ENCODE assay signal across 1 cellular context in the genomic region with DNA sequence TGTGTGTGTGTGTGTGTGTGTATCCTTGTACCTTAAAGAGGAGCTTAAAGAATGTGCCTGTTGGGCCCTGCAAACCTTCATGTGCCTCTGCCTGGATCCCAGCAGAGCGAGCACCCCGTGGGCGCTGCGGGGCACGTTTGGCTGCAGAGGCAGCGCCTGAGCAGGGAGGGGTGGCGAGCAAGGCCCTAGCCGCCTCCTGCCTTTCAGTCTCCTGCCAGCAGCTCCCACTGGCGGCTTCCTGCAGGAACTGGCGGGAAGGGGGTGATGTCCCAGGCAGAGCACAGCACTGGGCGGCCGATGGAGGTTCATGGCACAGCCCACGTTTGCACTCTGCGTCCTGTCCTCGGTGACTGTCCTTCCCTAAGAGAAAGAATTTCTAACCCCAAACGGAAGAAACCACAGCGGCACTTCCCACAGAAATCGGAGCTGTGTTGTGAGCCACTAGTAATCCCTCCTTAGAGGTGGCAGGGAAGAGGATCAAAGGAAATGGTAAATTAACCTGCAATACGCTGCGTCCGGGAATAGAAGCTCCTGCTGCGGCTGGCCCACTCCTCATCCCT.
A peak's percentile ranks its signal among the peaks of the same experiment; 100 is the strongest.
TF ChIP-seq lines count a peak whose summit lies in the region.

No MANE protein-coding gene starts in this region.

TF ChIP-seq in HepG2, 621 proteins besides CTCF, POLR2A, EP300 and RAD21 (continued from another document and continues in another):
- TF ChIP-seq MBD4 (IDR thresholded peaks at IDR 0.05; ENCODE audit: borderline replicate concordance, low read length) (no peak), KDM5B (CRISPR knock-in tag; IDR thresholded peaks at IDR 0.05; ENCODE audit: borderline replicate concordance) (no peak; the same call in 1 of the 2 replicates), LRRFIP1 (CRISPR knock-in tag; conservative IDR thresholded peaks at IDR 0.05) (no peak), GTF2F1 (IDR thresholded peaks at IDR 0.05; ENCODE audit: low read length) (no peak), JUNB (CRISPR knock-in tag; IDR thresholded peaks at IDR 0.05; ENCODE audit: borderline replicate concordance) (no peak), SALL1 (CRISPR knock-in tag; IDR thresholded peaks at IDR 0.05) (peak; percentile 76), IRX3 (CRISPR knock-in tag; IDR thresholded peaks at IDR 0.05; ENCODE audit: borderline replicate concordance, low read depth) (no peak), HNF4G (IDR thresholded peaks at IDR 0.05; ENCODE audit: borderline replicate concordance, low read depth, low read length) (no peak), HNF4G (CRISPR knock-in tag; IDR thresholded peaks at IDR 0.05; ENCODE audit: borderline replicate concordance, low read depth) (peak; percentile 69; the same call in 1 of the 2 replicates), ZNF552 (CRISPR knock-in tag; IDR thresholded peaks at IDR 0.05; ENCODE audit: borderline replicate concordance) (no peak), MXI1 (IDR thresholded peaks at IDR 0.05; ENCODE audit: borderline replicate concordance, low read depth, low read length) (peak; percentile 69; the same call in 1 of the 3 replicates), ZNF570 (CRISPR knock-in tag; IDR thresholded peaks at IDR 0.05; ENCODE audit: borderline replicate concordance) (no peak), TP53 (CRISPR knock-in tag; conservative IDR thresholded peaks at IDR 0.05) (no peak), ATF7-NPFF (CRISPR knock-in tag; IDR thresholded peaks at IDR 0.05; ENCODE audit: low read depth) (no peak), SOX13 (IDR thresholded peaks at IDR 0.05) (no peak), SOX13 (CRISPR knock-in tag; conservative IDR thresholded peaks at IDR 0.05 in 1 of 2, IDR thresholded peaks at IDR 0.05 in 1 of 2) (peak in 1 of 2 experiments; percentile 36; a peak in 1 of 4 replicates), RXRA (CRISPR knock-in tag; IDR thresholded peaks at IDR 0.05) (0 out of 2 replicates have a peak, but pooled peaks have one; percentile 24), ZNF331 (CRISPR knock-in tag; IDR thresholded peaks at IDR 0.05) (peak; percentile 84; the same call in 1 of the 2 replicates), CREBL2 (CRISPR knock-in tag; IDR thresholded peaks at IDR 0.05; ENCODE audit: borderline replicate concordance) (no peak; the same call in 1 of the 2 replicates), MYC (CRISPR knock-in tag; IDR thresholded peaks at IDR 0.05; ENCODE audit: borderline replicate concordance) (peak; percentile 75), MZF1 (CRISPR knock-in tag; IDR thresholded peaks at IDR 0.05; ENCODE audit: borderline replicate concordance) (no peak), SP2 (CRISPR knock-in tag; IDR thresholded peaks at IDR 0.05) (no peak), CBX1 (IDR thresholded peaks at IDR 0.05; ENCODE audit: low read depth) (no peak), DPF2 (CRISPR knock-in tag; IDR thresholded peaks at IDR 0.05; ENCODE audit: borderline replicate concordance, low read depth) (no peak), ELF1 (CRISPR knock-in tag; IDR thresholded peaks at IDR 0.05) (peak; percentile 63), HMG20B (CRISPR knock-in tag; conservative IDR thresholded peaks at IDR 0.05) (no peak), ZNF782 (CRISPR knock-in tag; IDR thresholded peaks at IDR 0.05; ENCODE audit: borderline replicate concordance) (peak; percentile 64; the same call in 1 of the 2 replicates), ZNF335 (CRISPR knock-in tag; IDR thresholded peaks at IDR 0.05) (no peak), ZNF292 (CRISPR knock-in tag; IDR thresholded peaks at IDR 0.05; ENCODE audit: borderline replicate concordance, low read depth) (peak; percentile 70; the same call in 1 of the 2 replicates), ZNF646 (CRISPR knock-in tag; IDR thresholded peaks at IDR 0.05) (no peak), ZNF543 (CRISPR knock-in tag; IDR thresholded peaks at IDR 0.05) (peak; percentile 79), ZNF749 (CRISPR knock-in tag; IDR thresholded peaks at IDR 0.05; ENCODE audit: borderline replicate concordance) (no peak), ZNF430 (CRISPR knock-in tag; IDR thresholded peaks at IDR 0.05) (no peak), ZNF713 (CRISPR knock-in tag; IDR thresholded peaks at IDR 0.05) (no peak), MXD4 (CRISPR knock-in tag; IDR thresholded peaks at IDR 0.05) (peak; percentile 28; the same call in 1 of the 2 replicates), POLR2G (IDR thresholded peaks at IDR 0.05; ENCODE audit: low read depth, low read length) (0 out of 2 replicates have a peak, but pooled peaks have one; percentile 36), KAT7 (CRISPR knock-in tag; IDR thresholded peaks at IDR 0.05; ENCODE audit: borderline replicate concordance) (no peak), DZIP1 (CRISPR knock-in tag; IDR thresholded peaks at IDR 0.05) (no peak), SMAD9 (CRISPR knock-in tag; IDR thresholded peaks at IDR 0.05) (no peak), SSRP1 (CRISPR knock-in tag; IDR thresholded peaks at IDR 0.05) (no peak), PCBP2 (optimal IDR thresholded peaks at IDR 0.05; ENCODE audit: low read depth, low read length, poor library complexity, severe bottlenecking) (no peak), HIVEP1 (CRISPR knock-in tag; IDR thresholded peaks at IDR 0.05) (no peak), NCOA5 (CRISPR knock-in tag; IDR thresholded peaks at IDR 0.05) (no peak)
- TF ChIP-seq, protein P1, sequence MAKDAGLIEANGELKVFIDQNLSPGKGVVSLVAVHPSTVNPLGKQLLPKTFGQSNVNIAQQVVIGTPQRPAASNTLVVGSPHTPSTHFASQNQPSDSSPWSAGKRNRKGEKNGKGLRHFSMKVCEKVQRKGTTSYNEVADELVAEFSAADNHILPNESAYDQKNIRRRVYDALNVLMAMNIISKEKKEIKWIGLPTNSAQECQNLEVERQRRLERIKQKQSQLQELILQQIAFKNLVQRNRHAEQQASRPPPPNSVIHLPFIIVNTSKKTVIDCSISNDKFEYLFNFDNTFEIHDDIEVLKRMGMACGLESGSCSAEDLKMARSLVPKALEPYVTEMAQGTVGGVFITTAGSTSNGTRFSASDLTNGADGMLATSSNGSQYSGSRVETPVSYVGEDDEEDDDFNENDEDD (CRISPR knock-in tag; IDR thresholded peaks at IDR 0.05; ENCODE audit: borderline replicate concordance) = peak; percentile 77; the same call in 1 of the 2 replicates
- TF ChIP-seq, protein P2, sequence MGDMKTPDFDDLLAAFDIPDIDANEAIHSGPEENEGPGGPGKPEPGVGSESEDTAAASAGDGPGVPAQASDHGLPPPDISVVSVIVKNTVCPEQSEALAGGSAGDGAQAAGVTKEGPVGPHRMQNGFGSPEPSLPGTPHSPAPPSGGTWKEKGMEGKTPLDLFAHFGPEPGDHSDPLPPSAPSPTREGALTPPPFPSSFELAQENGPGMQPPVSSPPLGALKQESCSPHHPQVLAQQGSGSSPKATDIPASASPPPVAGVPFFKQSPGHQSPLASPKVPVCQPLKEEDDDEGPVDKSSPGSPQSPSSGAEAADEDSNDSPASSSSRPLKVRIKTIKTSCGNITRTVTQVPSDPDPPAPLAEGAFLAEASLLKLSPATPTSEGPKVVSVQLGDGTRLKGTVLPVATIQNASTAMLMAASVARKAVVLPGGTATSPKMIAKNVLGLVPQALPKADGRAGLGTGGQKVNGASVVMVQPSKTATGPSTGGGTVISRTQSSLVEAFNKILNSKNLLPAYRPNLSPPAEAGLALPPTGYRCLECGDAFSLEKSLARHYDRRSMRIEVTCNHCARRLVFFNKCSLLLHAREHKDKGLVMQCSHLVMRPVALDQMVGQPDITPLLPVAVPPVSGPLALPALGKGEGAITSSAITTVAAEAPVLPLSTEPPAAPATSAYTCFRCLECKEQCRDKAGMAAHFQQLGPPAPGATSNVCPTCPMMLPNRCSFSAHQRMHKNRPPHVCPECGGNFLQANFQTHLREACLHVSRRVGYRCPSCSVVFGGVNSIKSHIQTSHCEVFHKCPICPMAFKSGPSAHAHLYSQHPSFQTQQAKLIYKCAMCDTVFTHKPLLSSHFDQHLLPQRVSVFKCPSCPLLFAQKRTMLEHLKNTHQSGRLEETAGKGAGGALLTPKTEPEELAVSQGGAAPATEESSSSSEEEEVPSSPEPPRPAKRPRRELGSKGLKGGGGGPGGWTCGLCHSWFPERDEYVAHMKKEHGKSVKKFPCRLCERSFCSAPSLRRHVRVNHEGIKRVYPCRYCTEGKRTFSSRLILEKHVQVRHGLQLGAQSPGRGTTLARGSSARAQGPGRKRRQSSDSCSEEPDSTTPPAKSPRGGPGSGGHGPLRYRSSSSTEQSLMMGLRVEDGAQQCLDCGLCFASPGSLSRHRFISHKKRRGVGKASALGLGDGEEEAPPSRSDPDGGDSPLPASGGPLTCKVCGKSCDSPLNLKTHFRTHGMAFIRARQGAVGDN (CRISPR knock-in tag; IDR thresholded peaks at IDR 0.05) = peak; percentile 91
- TF ChIP-seq, protein P3, sequence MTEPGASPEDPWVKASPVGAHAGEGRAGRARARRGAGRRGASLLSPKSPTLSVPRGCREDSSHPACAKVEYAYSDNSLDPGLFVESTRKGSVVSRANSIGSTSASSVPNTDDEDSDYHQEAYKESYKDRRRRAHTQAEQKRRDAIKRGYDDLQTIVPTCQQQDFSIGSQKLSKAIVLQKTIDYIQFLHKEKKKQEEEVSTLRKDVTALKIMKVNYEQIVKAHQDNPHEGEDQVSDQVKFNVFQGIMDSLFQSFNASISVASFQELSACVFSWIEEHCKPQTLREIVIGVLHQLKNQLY (CRISPR knock-in tag; IDR thresholded peaks at IDR 0.05) = no peak
